ENCODE assay signal across 8 cellular contexts in the genomic region with DNA sequence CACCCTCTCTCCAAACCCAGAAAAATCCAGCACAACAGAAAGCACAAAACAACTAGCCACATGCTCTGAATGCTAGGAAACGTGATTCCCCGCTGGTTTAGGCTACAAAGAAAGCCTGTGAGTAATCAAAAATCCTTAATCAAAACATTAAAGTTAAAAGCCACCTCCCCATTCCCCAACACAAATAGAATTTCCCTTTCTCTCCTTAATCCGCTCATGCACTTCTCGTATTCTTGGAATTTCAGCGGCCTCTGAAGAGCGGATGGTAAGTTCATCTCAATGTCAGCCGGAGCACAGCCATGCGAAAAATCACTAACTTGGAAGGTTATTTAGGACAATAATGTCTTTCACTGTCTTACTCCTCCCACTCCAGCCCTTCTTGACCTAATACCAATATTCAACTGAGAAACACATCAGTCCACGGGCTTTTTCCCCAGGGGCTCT.
DNase-seq lines count a peak whose midpoint lies in the region; ATAC-seq and TF ChIP-seq lines count a peak whose summit lies in the region.

No MANE protein-coding gene starts in this region.

- peak overlapping the region; percentile 84 for H3K27ac ChIP-seq in epithelial cell of prostate
- peak overlapping the region; percentile 58 for H3K27ac ChIP-seq in muscle layer of duodenum (ENCODE audit: low read length)

- H3K27ac Mint-ChIP-seq in CD14-positive monocyte: no peak overlapping the region
- no peak overlapping the region for H3K27ac Mint-ChIP-seq in stimulated activated effector memory CD8-positive, alpha-beta T cell treated with anti-CD3 and anti-CD28 coated beads, Interleukin-12 subunit alpha, Interleukin-12 subunit beta, amount 100 ng/mL, for 72 hours

- H3K36me3 ChIP-seq in muscle layer of duodenum (ENCODE audit: control insufficient read depth in 1 of 2, insufficient read depth in 2 of 2, low read length in 2 of 2): no peaks in the 10 kb centered on the region

- peak overlapping the region; percentile 86 to 92 for H3K4me3 Mint-ChIP-seq in CD14-positive monocyte
- no peak overlapping the region for H3K4me3 Mint-ChIP-seq in stimulated activated effector memory CD8-positive, alpha-beta T cell treated with anti-CD3 and anti-CD28 coated beads, Interleukin-12 subunit alpha, Interleukin-12 subunit beta, amount 100 ng/mL, for 72 hours

- peaks cover 7 to 10% of the 10 kb centered on the region in 2 donors for H3K36me3 Mint-ChIP-seq in CD14-positive monocyte
- no peaks in the 10 kb centered on the region for H3K36me3 Mint-ChIP-seq in stimulated activated effector memory CD8-positive, alpha-beta T cell treated with anti-CD3 and anti-CD28 coated beads, Interleukin-12 subunit alpha, Interleukin-12 subunit beta, amount 100 ng/mL, for 72 hours

- DNase-seq in CD14-positive monocyte (ENCODE audit: low spot score): no peak
- peak; percentile 22 for DNase-seq in NCI-H82 (lab: John Stamatoyannopoulos, UW)
- no peak for DNase-seq in epithelial cell of prostate (ENCODE audit: low read depth, low spot score)
- DNase-seq in mesenteric fat pad (ENCODE audit: low spot score): no peak
- DNase-seq in AML-193 (lab: John Stamatoyannopoulos, UW): no peak
- DNase-seq in stimulated activated effector memory CD8-positive, alpha-beta T cell treated with anti-CD3 and anti-CD28 coated beads, Interleukin-12 subunit alpha, Interleukin-12 subunit beta, amount 100 ng/mL, for 72 hours (ENCODE audit: low spot score in 2 of 2): no peak
- no peak for DNase-seq in activated CD8-positive, alpha-beta memory T cell treated with anti-CD3 and anti-CD28 coated beads, Interleukin-2, amount 50 U/mL, for 4 hours

- intact Hi-C loops in CD14-positive monocyte (cut with micrococcal nuclease): no loop called here

- TF ChIP-seq CTCF in CD14-positive monocyte (IDR thresholded peaks at IDR 0.05): no peak

- H3K9me3 Mint-ChIP-seq in CD14-positive monocyte: peaks cover 0 to 4% (median 1%) of the 10 kb centered on the region in 7 donors
- H3K9me3 Mint-ChIP-seq in stimulated activated effector memory CD8-positive, alpha-beta T cell treated with anti-CD3 and anti-CD28 coated beads, Interleukin-12 subunit alpha, Interleukin-12 subunit beta, amount 100 ng/mL, for 72 hours: peaks cover 4% of the 10 kb centered on the region

- no peaks in the 10 kb centered on the region for H3K9me3 ChIP-seq in muscle layer of duodenum (ENCODE audit: control insufficient read depth in 1 of 2, low read length in 2 of 2)

- no peaks in the 10 kb centered on the region for H3K27me3 ChIP-seq in muscle layer of duodenum (ENCODE audit: low read depth, low read length)

- H3K4me3 ChIP-seq in muscle layer of duodenum (ENCODE audit: low read depth in 1 of 2, low read length in 2 of 2): peak overlapping the region; percentile 61 to 81

- ATAC-seq in stimulated activated effector memory CD8-positive, alpha-beta T cell treated with anti-CD3 and anti-CD28 coated beads, Interleukin-12 subunit alpha, Interleukin-12 subunit beta, amount 100 ng/mL, for 72 hours: no peak

- H3K4me1 Mint-ChIP-seq in CD14-positive monocyte: peaks cover 49% of the 10 kb centered on the region
- H3K4me1 Mint-ChIP-seq in stimulated activated effector memory CD8-positive, alpha-beta T cell treated with anti-CD3 and anti-CD28 coated beads, Interleukin-12 subunit alpha, Interleukin-12 subunit beta, amount 100 ng/mL, for 72 hours: no peaks in the 10 kb centered on the region

- H3K27me3 Mint-ChIP-seq in CD14-positive monocyte (ENCODE audit: low read depth in 3 of 3): peaks cover 7 to 18% (median 16%) of the 10 kb centered on the region in 3 donors

- H3K4me1 ChIP-seq in muscle layer of duodenum (ENCODE audit: control insufficient read depth in 1 of 2, insufficient read depth in 2 of 2, low read length in 2 of 2): peaks cover 10 to 29% of the 10 kb centered on the region in 2 donors
